ENCODE assay signal across 21 cellular contexts in genomic region chr5:181028032-181028819, GRCh38. TPM values are rescaled to one million over a fixed set of nuclear protein-coding genes. Genes with fewer than 3 reads are reported as not detected.
DNase-seq lines count a peak whose midpoint lies in the region; ATAC-seq, FAIRE-seq and TF ChIP-seq lines count a peak whose summit lies in the region.
"Had no signal": no experiment of that assay in that cellular context is flagged by ENCODE, and none has a peak within 500 bp of the region (broad histone marks: within the 10 kb centered on the region; RNA-seq: fewer than 3 reads in every experiment).

No MANE protein-coding gene starts in this region.

- intact Hi-C loops in posterior vena cava (cut with DNase I) (no loop called here), CD14-positive monocyte (cut with micrococcal nuclease) (no loop called here)
- intact Hi-C loops in activated naive CD4-positive, alpha-beta T cell treated with anti-CD3 and anti-CD28 coated beads for 36 hours (cut with micrococcal nuclease) = no loop called here

- CTCF ChIA-PET in activated naive CD4-positive, alpha-beta T cell treated with anti-CD3 and anti-CD28 coated beads for 36 hours (lab: Charles Lee) = no interaction called here

- no peaks in the 10 kb centered on the region for H3K4me1 Mint-ChIP-seq in CD14-positive monocyte
- H3K4me1 Mint-ChIP-seq in activated naive CD4-positive, alpha-beta T cell treated with anti-CD3 and anti-CD28 coated beads for 36 hours (ENCODE audit: low read depth) = no peaks in the 10 kb centered on the region

- H3K4me3 Mint-ChIP-seq in CD14-positive monocyte = no peak overlapping the region
- H3K4me3 Mint-ChIP-seq in activated naive CD4-positive, alpha-beta T cell treated with anti-CD3 and anti-CD28 coated beads for 36 hours = no peak overlapping the region

- no peaks in the 10 kb centered on the region for H3K9me3 ChIP-seq in iPS-18c (ENCODE audit: control insufficient read depth, insufficient read depth, low read length)

- DNase-seq in H54 (ENCODE audit: insufficient read length, low spot score) = peak; percentile 27
- DNase-seq in SW480 (ENCODE audit: low spot score) = peak; percentile 83
- peak; percentile 42 for DNase-seq in posterior vena cava (ENCODE audit: low spot score)
- no peak for DNase-seq in stimulated activated CD4-positive, alpha-beta T cell treated with anti-CD3 and anti-CD28 coated beads, Interleukin-2, amount 100 ng/mL, for 48 hours
- no peak for DNase-seq in CD14-positive monocyte (ENCODE audit: low spot score)
- no peak for DNase-seq in activated naive CD4-positive, alpha-beta T cell treated with anti-CD3 and anti-CD28 coated beads for 36 hours
- DNase-seq: activated effector memory CD4-positive, alpha-beta T cell treated with Interleukin-2 at 50 U/mL for 16 hours; DMS79; GOT3; NCI-H2107; NCI-H82; T-helper 1 cell had no signal

- H3K9me3 Mint-ChIP-seq in CD14-positive monocyte = peaks cover 13 to 25% (median 14%) of the 10 kb centered on the region in 7 donors
- H3K9me3 Mint-ChIP-seq in activated naive CD4-positive, alpha-beta T cell treated with anti-CD3 and anti-CD28 coated beads for 36 hours = peaks cover 4% of the 10 kb centered on the region

- no peak for TF ChIP-seq CTCF in CD14-positive monocyte (IDR thresholded peaks at IDR 0.05)

- no peak for ATAC-seq in GM19395 (IDR thresholded peaks at IDR 0.05; ENCODE audit: unreplicated experiment)
- ATAC-seq: left lung had no signal

- no peak overlapping the region for H3K27ac Mint-ChIP-seq in CD14-positive monocyte
- H3K27ac Mint-ChIP-seq in activated naive CD4-positive, alpha-beta T cell treated with anti-CD3 and anti-CD28 coated beads for 36 hours = no peak overlapping the region

- no peak for TF ChIP-seq POLR2A in H54 (IDR thresholded peaks at IDR 0.05; ENCODE audit: low read depth, low read length)

- FAIRE-seq in H54 (lab: Jason Lieb, UNC) = no peak
- FAIRE-seq: colon had no signal

- H3K36me3 Mint-ChIP-seq in CD14-positive monocyte = no peaks in the 10 kb centered on the region
- H3K36me3 Mint-ChIP-seq in activated naive CD4-positive, alpha-beta T cell treated with anti-CD3 and anti-CD28 coated beads for 36 hours (ENCODE audit: low read depth) = no peaks in the 10 kb centered on the region

- H3K4me3 ChIP-seq in iPS-18c (ENCODE audit: insufficient read depth, low read depth, low read length) = peak overlapping the region; percentile 44
- H3K4me3 ChIP-seq: left lung had no signal

- H3K27me3 Mint-ChIP-seq in CD14-positive monocyte (ENCODE audit: low read depth in 3 of 3) = peaks cover 8 to 11% (median 9%) of the 10 kb centered on the region in 3 donors
- peaks cover 17% of the 10 kb centered on the region for H3K27me3 Mint-ChIP-seq in activated naive CD4-positive, alpha-beta T cell treated with anti-CD3 and anti-CD28 coated beads for 36 hours (ENCODE audit: low read depth)

RNA-seq across cellular contexts. Expression of gene BTNL9, which starts 11.8 kb away (rescaled TPM):
- total RNA-seq in posterior vena cava = 10 to 100 TPM; 13.4 to 22.6 TPM
- not detected for polyA plus RNA-seq in CD14-positive monocyte
- not detected for total RNA-seq in activated naive CD4-positive, alpha-beta T cell treated with anti-CD3 and anti-CD28 coated beads for 36 hours
- total RNA-seq: activated CD8-positive, alpha-beta memory T cell treated with anti-CD3 and anti-CD28 coated beads for 36 hours; epithelial cell of proximal tubule; myocyte had no signal
- polyA plus RNA-seq: BJ had no signal

RNA-seq across cellular contexts. Expression of gene BTNL3, which starts 39.6 kb away (rescaled TPM):
- not detected for total RNA-seq in posterior vena cava
- polyA plus RNA-seq in CD14-positive monocyte = under 1 TPM in 1 of 2 donors, not detected in 1; 0.08 TPM
- not detected for total RNA-seq in activated naive CD4-positive, alpha-beta T cell treated with anti-CD3 and anti-CD28 coated beads for 36 hours
- total RNA-seq: activated CD8-positive, alpha-beta memory T cell treated with anti-CD3 and anti-CD28 coated beads for 36 hours; epithelial cell of proximal tubule; glomerular endothelial cell; myocyte had no signal
- polyA plus RNA-seq: BJ had no signal

Comparison
In these comparisons a context has a peak if more than half of its experiments do, and no peak if none do; other contexts are left out.
1. DNase-seq: peak in H54 (single experiment), SW480 (single experiment) and posterior vena cava (single experiment); none in stimulated activated CD4-positive, alpha-beta T cell treated with anti-CD3 and anti-CD28 coated beads, Interleukin-2, amount 100 ng/mL, for 48 hours (0 of 2), CD14-positive monocyte (single experiment) and activated naive CD4-positive, alpha-beta T cell treated with anti-CD3 and anti-CD28 coated beads for 36 hours (single experiment).
2. RNA of gene BTNL9, which starts 11.8 kb away (total RNA-seq): 13.4 to 22.6 TPM in posterior vena cava; not detected in activated naive CD4-positive, alpha-beta T cell treated with anti-CD3 and anti-CD28 coated beads for 36 hours; every median in the first group is over 10 times any median in the second.